Comparison of ENCODE assay signal across 1 cellular context in genomic region chr21:35172231-35172630, GRCh38.
TF ChIP-seq lines count a peak whose summit lies in the region.

No MANE protein-coding gene starts in this region.

TF ChIP-seq in K562, 482 proteins besides CTCF, POLR2A, EP300 and RAD21:
- TF ChIP-seq ZBTB40 (IDR thresholded peaks at IDR 0.05) = 0 out of 2 replicates have a peak, but pooled peaks have one; percentile 29
- no peak for TF ChIP-seq ZBTB40 (CRISPR knock-in tag; IDR thresholded peaks at IDR 0.05)
- 0 out of 2 replicates have a peak, but pooled peaks have one; percentile 35 for TF ChIP-seq ZKSCAN1 (IDR thresholded peaks at IDR 0.05; ENCODE audit: low read depth, low read length)
- no peak for TF ChIP-seq SMAD3 (CRISPR knock-in tag; conservative IDR thresholded peaks at IDR 0.05)
